21 cellular contexts compared by ENCODE assay signal in genomic region chr22:41231369-41231768, GRCh38.
"Had no signal": no experiment of that assay in that cellular context is flagged by ENCODE, and none has a peak within 500 bp of the region (broad histone marks: within the 10 kb centered on the region; RNA-seq: fewer than 3 reads in every experiment).

No MANE protein-coding gene starts in this region.

- H3K36me3 Mint-ChIP-seq: type B pancreatic cell had no signal

- H3K4me3 Mint-ChIP-seq: central memory CD8-positive, alpha-beta T cell; dendritic cell treated with granulocyte-macrophage colony-stimulating factor and Interleukin-4, amounts not matched to agents 40 ng/mL and 50 ng/mL, for 4 days; immature natural killer cell; naive thymus-derived CD8-positive, alpha-beta T cell; neural crest cell; stimulated activated memory B cell treated with anti-CD40 and anti-IgM and Interleukin-4, amounts not matched to agents 10 μg/mL and 1 μg/mL and 100 μg/mL, for 72 hours; type B pancreatic cell had no signal

- H3K27me3 Mint-ChIP-seq: central memory CD8-positive, alpha-beta T cell; dendritic cell treated with granulocyte-macrophage colony-stimulating factor and Interleukin-4, amounts not matched to agents 40 ng/mL and 50 ng/mL, for 4 days; naive thymus-derived CD8-positive, alpha-beta T cell; stimulated activated memory B cell treated with anti-CD40 and anti-IgM and Interleukin-4, amounts not matched to agents 10 μg/mL and 1 μg/mL and 100 μg/mL, for 72 hours; type B pancreatic cell had no signal

- H3K4me1 Mint-ChIP-seq: immature natural killer cell, neural crest cell had no signal

- H3K9me3 ChIP-seq: colonic mucosa, lower lobe of right lung, prostate gland, right atrium auricular region, sigmoid colon, testis, tibial artery had no signal

- H3K4me1 ChIP-seq: colonic mucosa, prostate gland, tibial artery had no signal

- H3K4me3 ChIP-seq: colonic mucosa, lower lobe of right lung, prostate gland, right atrium auricular region, sigmoid colon, testis, tibial artery had no signal

- H3K27ac Mint-ChIP-seq: dendritic cell treated with granulocyte-macrophage colony-stimulating factor and Interleukin-4, amounts not matched to agents 40 ng/mL and 50 ng/mL, for 4 days; stimulated activated memory B cell treated with anti-CD40 and anti-IgM and Interleukin-4, amounts not matched to agents 10 μg/mL and 1 μg/mL and 100 μg/mL, for 72 hours; type B pancreatic cell had no signal

- H3K9me3 Mint-ChIP-seq: central memory CD8-positive, alpha-beta T cell; dendritic cell treated with granulocyte-macrophage colony-stimulating factor and Interleukin-4, amounts not matched to agents 40 ng/mL and 50 ng/mL, for 4 days; immature natural killer cell; naive thymus-derived CD8-positive, alpha-beta T cell; neural crest cell; stimulated activated memory B cell treated with anti-CD40 and anti-IgM and Interleukin-4, amounts not matched to agents 10 μg/mL and 1 μg/mL and 100 μg/mL, for 72 hours; type B pancreatic cell had no signal

- H3K27ac ChIP-seq: colonic mucosa, lower lobe of right lung, prostate gland, sigmoid colon, testis, tibial artery had no signal

- H3K27me3 ChIP-seq: colonic mucosa, right atrium auricular region, sigmoid colon, testis, tibial artery had no signal

- ATAC-seq: lower lobe of right lung; naive thymus-derived CD8-positive, alpha-beta T cell; stimulated activated memory B cell treated with anti-CD40 and anti-IgM and Interleukin-4, amounts not matched to agents 10 μg/mL and 1 μg/mL and 100 μg/mL, for 72 hours; stimulated activated naive CD8-positive, alpha-beta T cell treated with anti-CD3 and anti-CD28 coated beads, Interleukin-15, Interleukin-2, amounts not matched to agents 100 U/mL and 50 U/mL, for 24 hours had no signal

- DNase-seq: colonic mucosa; effector CD8-positive, alpha-beta T cell; erythroblast; hypothalamus; immature natural killer cell; lower lobe of right lung; naive thymus-derived CD8-positive, alpha-beta T cell; sigmoid colon; stimulated activated CD4-positive, alpha-beta T cell treated with anti-CD3 and anti-CD28 coated beads, Interleukin-2, amount 100 ng/mL, for 24 hours; stimulated activated CD4-positive, alpha-beta T cell treated with anti-CD3 and anti-CD28 coated beads, Interleukin-4, amount 100 ng/mL, for 24 hours; stimulated activated naive CD8-positive, alpha-beta T cell treated with anti-CD3 and anti-CD28 coated beads, Interleukin-15, Interleukin-2, amounts not matched to agents 100 U/mL and 50 U/mL, for 24 hours; substantia nigra; testis; tibial artery had no signal

- H3K36me3 ChIP-seq: colonic mucosa had no signal
